Comparison of ENCODE assay signal across 14 cellular contexts in genomic region chr1:39608906-39609305, GRCh38. TPM values are rescaled to one million over a fixed set of nuclear protein-coding genes. Genes with fewer than 3 reads are reported as not detected.
DNase-seq lines count a peak whose midpoint lies in the region; ATAC-seq and TF ChIP-seq lines count a peak whose summit lies in the region.
"Had no signal": no experiment of that assay in that cellular context is flagged by ENCODE, and none has a peak within 500 bp of the region (broad histone marks: within the 10 kb centered on the region; RNA-seq: fewer than 3 reads in every experiment).

No MANE protein-coding gene starts in this region.

- H3K27ac ChIP-seq in left ventricle myocardium inferior (replicated peaks) = peak overlapping the region; percentile 63
- H3K27ac ChIP-seq: SK-N-MC had no signal

- H3K9me3 ChIP-seq in left ventricle myocardium inferior (replicated peaks) = no peaks in the 10 kb centered on the region

- H3K27ac Mint-ChIP-seq in glutamatergic neuron (ENCODE audit: unreplicated experiment) = no peak overlapping the region

- peaks cover 7% of the 10 kb centered on the region for H3K27me3 Mint-ChIP-seq in glutamatergic neuron (ENCODE audit: unreplicated experiment)

- no peak overlapping the region for H3K4me3 ChIP-seq in left ventricle myocardium inferior
- H3K4me3 ChIP-seq: SK-N-MC had no signal

- peaks cover 11% of the 10 kb centered on the region for H3K4me1 ChIP-seq in left ventricle myocardium inferior

- H3K36me3 Mint-ChIP-seq in glutamatergic neuron (ENCODE audit: unreplicated experiment) = no peaks in the 10 kb centered on the region
- H3K36me3 Mint-ChIP-seq: CD14-positive monocyte had no signal

- no peaks in the 10 kb centered on the region for H3K36me3 ChIP-seq in left ventricle myocardium inferior

- DNase-seq in left ventricle myocardium inferior (no peak), cardiac septum (ENCODE audit: low spot score) (no peak), NOMO-1 treated with dmso at 0.1 percent for 144 hours (lab: John Stamatoyannopoulos, UW; ENCODE audit: unreplicated experiment) (peak; percentile 7), glutamatergic neuron (no peak), UCSD-AML1 (lab: John Stamatoyannopoulos, UW; ENCODE audit: unreplicated experiment) (no peak)
- DNase-seq: DMS 273 treated with DMSO at 0.1 percent for 48 hours, NCI-H2081 had no signal

- H3K4me3 Mint-ChIP-seq in glutamatergic neuron (ENCODE audit: unreplicated experiment) = peak overlapping the region; percentile 47

- H3K4me1 Mint-ChIP-seq in glutamatergic neuron (ENCODE audit: low read depth, unreplicated experiment) = no peaks in the 10 kb centered on the region

- intact Hi-C loops in left ventricle myocardium inferior (cut with micrococcal nuclease) (loop anchor here (2.0 to 5.0 kb wide), 2 partner anchors 44 to 113 kb away; no protein-coding TSS in a partner anchor), cardiac septum (cut with DNase I) (loop anchor here (5.0 kb wide), 1 partner anchor 188 kb away; no protein-coding TSS in a partner anchor)

- ATAC-seq in GM18870 (IDR thresholded peaks at IDR 0.05; ENCODE audit: unreplicated experiment) = no peak
- ATAC-seq in HG03097 (IDR thresholded peaks at IDR 0.05; ENCODE audit: low FRiP score, unreplicated experiment) = no peak
- no peak for ATAC-seq in GM21381 (IDR thresholded peaks at IDR 0.05; ENCODE audit: unreplicated experiment)

- TF ChIP-seq CTCF in left ventricle myocardium inferior (IDR thresholded peaks at IDR 0.05; ENCODE audit: borderline replicate concordance) (no peak), glutamatergic neuron (IDR thresholded peaks at IDR 0.05; ENCODE audit: partially characterized antibody, unreplicated experiment) (no peak)

- peaks cover 14% of the 10 kb centered on the region for H3K27me3 ChIP-seq in left ventricle myocardium inferior (ENCODE audit: low read depth)

- H3K9me3 Mint-ChIP-seq in glutamatergic neuron (ENCODE audit: unreplicated experiment) = no peaks in the 10 kb centered on the region
- H3K9me3 Mint-ChIP-seq: CD14-positive monocyte had no signal

RNA-seq across cellular contexts. Expression of gene HEYL, which starts 30.5 kb away (rescaled TPM):
- 21.2 TPM for total RNA-seq in left ventricle myocardium inferior
- 20.5 TPM for total RNA-seq in cardiac septum
- total RNA-seq in glutamatergic neuron (ENCODE audit: unreplicated experiment) = 9.0 TPM
- total RNA-seq: H4, RPMI7951 had no signal

RNA-seq across cellular contexts. Expression of gene PABPC4, which starts 32.3 kb away (rescaled TPM):
- total RNA-seq in left ventricle myocardium inferior (210 TPM), cardiac septum (239 TPM), glutamatergic neuron (ENCODE audit: unreplicated experiment) (131 TPM)
